33 cellular contexts compared by ENCODE assay signal in genomic region chr4:108097990-108098553, GRCh38.
DNase-seq lines count a peak whose midpoint lies in the region; ATAC-seq, FAIRE-seq and TF ChIP-seq lines count a peak whose summit lies in the region.
"Had no signal": no experiment of that assay in that cellular context is flagged by ENCODE, and none has a peak within 500 bp of the region (broad histone marks: within the 10 kb centered on the region; RNA-seq: fewer than 3 reads in every experiment).

No MANE protein-coding gene starts in this region.

- intact Hi-C loops in activated CD4-positive, alpha-beta memory T cell treated with anti-CD3 and anti-CD28 coated beads for 36 hours (cut with micrococcal nuclease), result no loop called here
- intact Hi-C loops in CD4-positive, alpha-beta memory T cell (cut with micrococcal nuclease), result no loop called here
- intact Hi-C loops in K562 (cut with micrococcal nuclease), result no loop called here

- H3K79me2 ChIP-seq in K562 (ENCODE audit: control insufficient read depth, insufficient read depth, low read length), result no peaks in the 10 kb centered on the region

- ATAC-seq in T-cell (replicated peaks in 1 of 4) (peak in 2 of 4 experiments; percentile 33 to 57), K562 (no peak; the same call in 2 of the 3 replicates)
- ATAC-seq: heart right ventricle, Right ventricle myocardium inferior, sciatic nerve had no signal

- H3K36me3 ChIP-seq in CD4-positive, alpha-beta memory T cell (ENCODE audit: insufficient read depth, low read length), result peaks cover 7% of the 10 kb centered on the region
- H3K36me3 ChIP-seq in K562 (ENCODE audit: control insufficient read depth, insufficient read depth, low read length), result no peaks in the 10 kb centered on the region
- H3K36me3 ChIP-seq: heart right ventricle, MG63, prostate gland, tibial nerve had no signal

- H4K20me1 ChIP-seq in K562 (replicated peaks; ENCODE audit: control insufficient read depth, insufficient read depth, low read length), result no peaks in the 10 kb centered on the region

- no peak for DNase-seq in activated CD4-positive, alpha-beta memory T cell treated with anti-CD3 and anti-CD28 coated beads for 36 hours
- DNase-seq in activated CD4-positive, alpha-beta memory T cell treated with anti-CD3 and anti-CD28 coated beads, Interleukin-2, amount 10 ng/mL, durations not matched to agents 7 days and 5 days, result no peak
- DNase-seq in CD4-positive, alpha-beta memory T cell, result no peak
- DNase-seq in T-cell, result no peak
- DNase-seq in K562 (ENCODE audit: extremely low read depth in 1 of 4, low spot score in 3 of 4), result peak in 1 of 4 experiments; percentile 16
- no peak for DNase-seq in effector CD8-positive, alpha-beta T cell (lab: John Stamatoyannopoulos, UW)
- no peak for DNase-seq in RKO (ENCODE audit: low spot score)
- DNase-seq in germinal center (ENCODE audit: low spot score), result no peak
- DNase-seq: activated CD4-positive, alpha-beta T cell treated with anti-CD3 and anti-CD28 coated beads for 48 hours; AML-193; CD8-positive, alpha-beta memory T cell; DMS 273 treated with DMSO at 0.1 percent for 48 hours; foreskin melanocyte; H9; heart right ventricle; KG1; MG63; NCI-H1105; NCI-H2081; NCI-H2227 treated with DMSO at 0.1 percent for 48 hours; NCI-H526; occipital lobe; PC-9; SK-N-SH; stimulated activated CD8-positive, alpha-beta memory T cell treated with anti-CD3 and anti-CD28 coated beads, Interleukin-4, amount 100 ng/mL, for 48 hours had no signal

- no peaks in the 10 kb centered on the region for H3K9me3 Mint-ChIP-seq in activated CD4-positive, alpha-beta memory T cell treated with anti-CD3 and anti-CD28 coated beads for 36 hours
- H3K9me3 Mint-ChIP-seq in activated CD4-positive, alpha-beta memory T cell treated with anti-CD3 and anti-CD28 coated beads, Interleukin-2, amount 10 ng/mL, durations not matched to agents 7 days and 5 days, result no peaks in the 10 kb centered on the region
- H3K9me3 Mint-ChIP-seq in CD4-positive, alpha-beta memory T cell, result peaks cover 0 to 2% (median 0%) of the 10 kb centered on the region in 8 donors
- H3K9me3 Mint-ChIP-seq in T-cell, result no peaks in the 10 kb centered on the region
- H3K9me3 Mint-ChIP-seq: activated T-helper 2 cell treated with anti-CD3 and anti-CD28 coated beads, Interferon-gamma antibody, Interleukin-2, Interleukin-4, amounts not matched to agents 10 μg/mL and 5 μg/mL and 100 μg/mL, durations not matched to agents 14 hours and 24 hours and 36 hours; brain; CD8-positive, alpha-beta memory T cell; H9; T-helper 2 cell treated with Interferon-gamma antibody and Interleukin-4, amounts not matched to agents 5 μg/mL and 100 μg/mL, for 36 hours had no signal

- no TSS peak for BruUV-seq in K562 (replicated peaks; lab: Mats Ljungman, UMichigan)

- no peak for TF ChIP-seq POLR2A in K562 (conservative IDR thresholded peaks at IDR 0.05)

- FAIRE-seq in K562 (lab: Jason Lieb, UNC), result no peak
- FAIRE-seq: keratinocyte had no signal

- H3K9me3 ChIP-seq in CD4-positive, alpha-beta memory T cell (ENCODE audit: control insufficient read depth in 1 of 2, low read length in 2 of 2), result no peaks in the 10 kb centered on the region
- no peaks in the 10 kb centered on the region for H3K9me3 ChIP-seq in K562 (replicated peaks; ENCODE audit: control insufficient read depth, insufficient read depth, low read depth, low read length)
- H3K9me3 ChIP-seq: heart right ventricle, MG63, prostate gland, SK-N-SH, tibial nerve had no signal

- H3K4me1 Mint-ChIP-seq in activated CD4-positive, alpha-beta memory T cell treated with anti-CD3 and anti-CD28 coated beads for 36 hours (ENCODE audit: low read depth), result peaks cover 93% of the 10 kb centered on the region
- peaks cover 35% of the 10 kb centered on the region for H3K4me1 Mint-ChIP-seq in activated CD4-positive, alpha-beta memory T cell treated with anti-CD3 and anti-CD28 coated beads, Interleukin-2, amount 10 ng/mL, durations not matched to agents 7 days and 5 days
- peaks cover 61 to 93% (median 83%) of the 10 kb centered on the region in 4 donors for H3K4me1 Mint-ChIP-seq in CD4-positive, alpha-beta memory T cell
- H3K4me1 Mint-ChIP-seq in T-cell, result peaks cover 94 to 99% (median 95%) of the 10 kb centered on the region in 3 donors

- POLR2A ChIA-PET in activated CD4-positive, alpha-beta memory T cell treated with anti-CD3 and anti-CD28 coated beads for 36 hours (lab: Charles Lee), result interaction anchor here (0.6 to 2.4 kb wide), 2 partner anchors 10 to 80 kb away, joined by 3 to 17 read pairs; no protein-coding TSS in a partner anchor
- POLR2A ChIA-PET in activated CD4-positive, alpha-beta memory T cell treated with anti-CD3 and anti-CD28 coated beads, Interleukin-2, amount 10 ng/mL, durations not matched to agents 7 days and 5 days (lab: Charles Lee), result interaction anchor here (1.6 kb wide), 1 partner anchor 18 kb away, joined by 5 read pairs; no protein-coding TSS in a partner anchor
- POLR2A ChIA-PET in CD4-positive, alpha-beta memory T cell (lab: Charles Lee; ENCODE audit: partially characterized antibody), result interaction anchor here (2.2 kb wide), 1 partner anchor 10 kb away, joined by 8 read pairs; no protein-coding TSS in a partner anchor
- POLR2A ChIA-PET in T-cell (lab: Charles Lee), result interaction anchor here in 1 of 2 donors (0.5 kb wide), 1 partner anchor 67 kb away, joined by 3 read pairs; no protein-coding TSS in a partner anchor
- POLR2A ChIA-PET in K562 (lab: Yijun Ruan, JAX), result interaction anchor here (0.6 to 1.0 kb wide), 2 partner anchors 10 to 41 kb away, joined by 3 read pairs; no protein-coding TSS in a partner anchor

- H3K27me3 ChIP-seq in CD4-positive, alpha-beta memory T cell (ENCODE audit: insufficient read depth, low read length), result no peaks in the 10 kb centered on the region
- H3K27me3 ChIP-seq in K562 (ENCODE audit: control insufficient read depth in 2 of 2, insufficient read depth in 2 of 2, low read length in 2 of 2), result no peaks in the 10 kb centered on the region
- H3K27me3 ChIP-seq: MG63, tibial nerve had no signal

- H3K36me3 Mint-ChIP-seq in activated CD4-positive, alpha-beta memory T cell treated with anti-CD3 and anti-CD28 coated beads for 36 hours, result peaks cover 16% of the 10 kb centered on the region
- peaks cover 18% of the 10 kb centered on the region for H3K36me3 Mint-ChIP-seq in activated CD4-positive, alpha-beta memory T cell treated with anti-CD3 and anti-CD28 coated beads, Interleukin-2, amount 10 ng/mL, durations not matched to agents 7 days and 5 days (ENCODE audit: low read depth)
- peaks cover 34 to 58% of the 10 kb centered on the region in 2 donors for H3K36me3 Mint-ChIP-seq in CD4-positive, alpha-beta memory T cell
- peaks cover 51% of the 10 kb centered on the region for H3K36me3 Mint-ChIP-seq in T-cell
- H3K36me3 Mint-ChIP-seq: brain had no signal

- H3K27me3 Mint-ChIP-seq in activated CD4-positive, alpha-beta memory T cell treated with anti-CD3 and anti-CD28 coated beads for 36 hours, result no peaks in the 10 kb centered on the region
- no peaks in the 10 kb centered on the region for H3K27me3 Mint-ChIP-seq in activated CD4-positive, alpha-beta memory T cell treated with anti-CD3 and anti-CD28 coated beads, Interleukin-2, amount 10 ng/mL, durations not matched to agents 7 days and 5 days
- H3K27me3 Mint-ChIP-seq in CD4-positive, alpha-beta memory T cell, result no peaks in the 10 kb centered on the region
- H3K27me3 Mint-ChIP-seq in T-cell, result no peaks in the 10 kb centered on the region
- H3K27me3 Mint-ChIP-seq: brain had no signal

- H3K4me3 ChIP-seq in CD4-positive, alpha-beta memory T cell (ENCODE audit: low read length in 2 of 2), result no peak overlapping the region
- no peak overlapping the region for H3K4me3 ChIP-seq in K562
- H3K4me3 ChIP-seq: heart right ventricle, MG63, PC-9, prostate gland, tibial nerve had no signal

- H3K4me1 ChIP-seq in CD4-positive, alpha-beta memory T cell (ENCODE audit: insufficient read depth, low read length), result peaks cover 90% of the 10 kb centered on the region
- H3K4me1 ChIP-seq in K562 (replicated peaks in 1 of 2; ENCODE audit: control insufficient read depth in 2 of 2, insufficient read depth in 2 of 2, low read length in 2 of 2), result peaks cover 0 to 16% of the 10 kb centered on the region in 2 experiments; a peak in 1 of 5 replicates
- H3K4me1 ChIP-seq: heart right ventricle, prostate gland, tibial nerve had no signal

- peak overlapping the region; percentile 70 for H3K27ac Mint-ChIP-seq in activated CD4-positive, alpha-beta memory T cell treated with anti-CD3 and anti-CD28 coated beads for 36 hours
- H3K27ac Mint-ChIP-seq in activated CD4-positive, alpha-beta memory T cell treated with anti-CD3 and anti-CD28 coated beads, Interleukin-2, amount 10 ng/mL, durations not matched to agents 7 days and 5 days, result no peak overlapping the region
- H3K27ac Mint-ChIP-seq in CD4-positive, alpha-beta memory T cell, result peak overlapping the region in 5 of 7 donors; percentile 9 to 81 (median 42)
- peak overlapping the region; percentile 21 to 71 for H3K27ac Mint-ChIP-seq in T-cell
- H3K27ac Mint-ChIP-seq: activated T-helper 2 cell treated with anti-CD3 and anti-CD28 coated beads, Interferon-gamma antibody, Interleukin-2, Interleukin-4, amounts not matched to agents 10 μg/mL and 5 μg/mL and 100 μg/mL, durations not matched to agents 14 hours and 24 hours and 36 hours; brain; H9; T-helper 2 cell treated with Interferon-gamma antibody and Interleukin-4, amounts not matched to agents 5 μg/mL and 100 μg/mL, for 36 hours had no signal

- H3K9me1 ChIP-seq in K562 (ENCODE audit: control insufficient read depth, insufficient read depth, low read length), result no peaks in the 10 kb centered on the region

- no peak for TF ChIP-seq EP300 in K562 (IDR thresholded peaks at IDR 0.05; ENCODE audit: low read length)

- no peak overlapping the region; the same call in 1 of the 2 replicates for H2AFZ ChIP-seq in K562 (ENCODE audit: low read depth, low read length)
- H2AFZ ChIP-seq: PC-9 had no signal

- TF ChIP-seq CTCF in K562 (IDR thresholded peaks at IDR 0.05 in 2 of 3, conservative IDR thresholded peaks at IDR 0.05 in 1 of 3; ENCODE audit: insufficient read depth in 2 of 3, low read depth in 1 of 3, low read length in 3 of 3), result no peak

- CTCF ChIA-PET in activated CD4-positive, alpha-beta memory T cell treated with anti-CD3 and anti-CD28 coated beads for 36 hours (lab: Charles Lee), result interaction anchor here (1.0 to 1.4 kb wide), 2 partner anchors 60 to 79 kb away, joined by 3 read pairs; no protein-coding TSS in a partner anchor
- CTCF ChIA-PET in activated CD4-positive, alpha-beta memory T cell treated with anti-CD3 and anti-CD28 coated beads, Interleukin-2, amount 10 ng/mL, durations not matched to agents 7 days and 5 days (lab: Charles Lee), result no interaction called here
- CTCF ChIA-PET in CD4-positive, alpha-beta memory T cell (lab: Charles Lee; ENCODE audit: partially characterized antibody), result interaction anchor here (1.4 to 1.5 kb wide), 2 partner anchors 17 to 33 kb away, joined by 3 to 4 read pairs; no protein-coding TSS in a partner anchor
- CTCF ChIA-PET in T-cell (lab: Charles Lee) (interaction anchor here in 1 of 2 donors (0.6 to 2.1 kb wide), 2 partner anchors 14 to 34 kb away, joined by 3 to 6 read pairs; no protein-coding TSS in a partner anchor), K562 (lab: Yijun Ruan, JAX; ENCODE audit: low intra/inter-chr PET ratio) (no interaction called here)

- 48% methylated on average over 5 of the region's 5 CpGs for WGBS in K562 (ENCODE audit: insufficient coverage, low coverage, missing lambda C conversion rate)

- H3K27ac ChIP-seq in CD4-positive, alpha-beta memory T cell (ENCODE audit: low read depth, low read length), result no peak overlapping the region
- H3K27ac ChIP-seq in K562 (ENCODE audit: extremely low read depth, low read depth, low read length), result no peak overlapping the region
- H3K27ac ChIP-seq: heart right ventricle, PC-9, prostate gland, tibial nerve had no signal

- peak overlapping the region; percentile 20; the same call in 1 of the 2 replicates for H3K4me2 ChIP-seq in K562 (ENCODE audit: insufficient read depth, low read length)
- H3K4me2 ChIP-seq: PC-9, SK-N-SH had no signal

- no peak overlapping the region for H3K4me3 Mint-ChIP-seq in activated CD4-positive, alpha-beta memory T cell treated with anti-CD3 and anti-CD28 coated beads for 36 hours
- H3K4me3 Mint-ChIP-seq in activated CD4-positive, alpha-beta memory T cell treated with anti-CD3 and anti-CD28 coated beads, Interleukin-2, amount 10 ng/mL, durations not matched to agents 7 days and 5 days, result no peak overlapping the region
- H3K4me3 Mint-ChIP-seq in CD4-positive, alpha-beta memory T cell, result peak overlapping the region in 3 of 8 donors; percentile 1 to 47 (median 40)
- H3K4me3 Mint-ChIP-seq in T-cell, result peak overlapping the region in 1 of 3 donors; percentile 57
- H3K4me3 Mint-ChIP-seq: brain; CD8-positive, alpha-beta memory T cell; H9; T-helper 2 cell treated with Interferon-gamma antibody and Interleukin-4, amounts not matched to agents 5 μg/mL and 100 μg/mL, for 36 hours had no signal

- no peak for TF ChIP-seq RAD21 in K562 (CRISPR knock-in tag; conservative IDR thresholded peaks at IDR 0.05 in 1 of 2, IDR thresholded peaks at IDR 0.05 in 1 of 2)

- in situ Hi-C loops in K562 (cut with MboI), result no loop called here

- H3K9ac ChIP-seq in K562 (ENCODE audit: insufficient read depth in 1 of 2, low read depth in 2 of 2, low read length in 2 of 2), result peak overlapping the region in 1 of 2 experiments; percentile 70; a peak in 1 of 4 replicates
- H3K9ac ChIP-seq: SK-N-SH had no signal

Comparison
In these comparisons a context has a peak if more than half of its experiments do, and no peak if none do; other contexts are left out.
1. CTCF ChIA-PET loops: an anchor here in activated CD4-positive, alpha-beta memory T cell treated with anti-CD3 and anti-CD28 coated beads for 36 hours (1.0 to 1.4 kb wide) and CD4-positive, alpha-beta memory T cell (1.4 to 1.5 kb wide); none called in activated CD4-positive, alpha-beta memory T cell treated with anti-CD3 and anti-CD28 coated beads, Interleukin-2, amount 10 ng/mL, durations not matched to agents 7 days and 5 days and K562.